ENCODE assay signal across 27 cellular contexts in the genomic region with DNA sequence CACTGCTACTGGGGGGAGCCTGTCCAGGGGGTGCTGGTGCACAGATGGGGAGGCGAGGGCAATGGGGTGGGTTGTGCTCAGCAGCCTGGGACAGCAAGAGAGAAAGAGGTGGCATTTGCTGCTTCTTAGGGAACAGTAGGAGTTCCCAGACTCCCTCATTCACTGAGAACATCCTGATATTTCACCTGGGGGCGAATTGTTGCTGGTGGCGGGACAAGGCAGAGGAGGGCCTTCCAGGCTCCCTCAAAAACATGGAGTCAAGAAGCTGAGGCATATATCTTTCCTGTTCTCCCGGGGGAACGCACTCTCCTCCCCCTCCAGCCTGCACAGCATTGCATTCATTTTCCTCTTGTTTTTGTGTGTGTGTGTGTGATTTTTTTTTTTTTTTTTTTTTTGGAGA.
"Had no signal": no experiment of that assay in that cellular context is flagged by ENCODE, and none has a peak within 500 bp of the region (broad histone marks: within the 10 kb centered on the region; RNA-seq: fewer than 3 reads in every experiment).

No MANE protein-coding gene starts in this region.

- H3K4me3 ChIP-seq: left lung, lower lobe of right lung, neural progenitor cell, ovary, right atrium auricular region, right lobe of liver, smooth muscle cell, tibial nerve, upper lobe of left lung had no signal

- H3K27ac Mint-ChIP-seq: mesothelial cell of epicardium; natural killer cell; nephron progenitor cell; neural progenitor cell; progenitor cell of endocrine pancreas; stimulated activated memory B cell treated with anti-CD40 and anti-IgM and Interleukin-4, amounts not matched to agents 10 μg/mL and 1 μg/mL and 100 μg/mL, for 72 hours had no signal

- H3K27me3 Mint-ChIP-seq: naive B cell; progenitor cell of endocrine pancreas; stimulated activated memory B cell treated with anti-CD40 and anti-IgM and Interleukin-4, amounts not matched to agents 10 μg/mL and 1 μg/mL and 100 μg/mL, for 72 hours; stimulated activated naive CD8-positive, alpha-beta T cell treated with anti-CD3 and anti-CD28 coated beads, Interleukin-15, amount 100 ng/mL, for 72 hours had no signal

- H3K9me3 ChIP-seq: left lung, lower lobe of right lung, ovary, right atrium auricular region, right lobe of liver, tibial nerve, upper lobe of left lung had no signal

- H3K27ac ChIP-seq: left lung, lower lobe of right lung, neural progenitor cell, ovary, right atrium auricular region, right lobe of liver, tibial nerve, upper lobe of left lung had no signal

- H3K36me3 Mint-ChIP-seq: mesothelial cell of epicardium; naive B cell; natural killer cell; neural progenitor cell; stimulated activated memory B cell treated with anti-CD40 and anti-IgM and Interleukin-4, amounts not matched to agents 10 μg/mL and 1 μg/mL and 100 μg/mL, for 72 hours had no signal

- H3K9me3 Mint-ChIP-seq: mesothelial cell of epicardium; naive B cell; natural killer cell; nephron progenitor cell; neural progenitor cell; stimulated activated memory B cell treated with anti-CD40 and anti-IgM and Interleukin-4, amounts not matched to agents 10 μg/mL and 1 μg/mL and 100 μg/mL, for 72 hours; stimulated activated naive CD8-positive, alpha-beta T cell treated with anti-CD3 and anti-CD28 coated beads, Interleukin-15, amount 100 ng/mL, for 72 hours had no signal

- H3K4me3 Mint-ChIP-seq: mesothelial cell of epicardium; naive B cell; nephron progenitor cell; neural progenitor cell; stimulated activated memory B cell treated with anti-CD40 and anti-IgM and Interleukin-4, amounts not matched to agents 10 μg/mL and 1 μg/mL and 100 μg/mL, for 72 hours; stimulated activated naive CD8-positive, alpha-beta T cell treated with anti-CD3 and anti-CD28 coated beads, Interleukin-15, amount 100 ng/mL, for 72 hours had no signal

- H2AFZ ChIP-seq: neural progenitor cell had no signal

- DNase-seq: hypothalamus; kidney glomerular epithelial cell; left colon; left lung; lower lobe of right lung; mammary epithelial cell; mesenchymal stem cell; naive B cell; natural killer cell; nephron progenitor cell; ovary; right lobe of liver; stimulated activated CD4-positive, alpha-beta T cell treated with anti-CD3 and anti-CD28 coated beads, Interleukin-1b, Interleukin-23, amount 100 ng/mL, for 48 hours; stimulated activated CD4-positive, alpha-beta T cell treated with anti-CD3 and anti-CD28 coated beads, Interleukin-2, amount 100 ng/mL, for 48 hours; stimulated activated CD4-positive, alpha-beta T cell treated with anti-CD3 and anti-CD28 coated beads, Interleukin-4, amount 100 ng/mL, for 4 hours; stimulated activated CD8-positive, alpha-beta memory T cell treated with anti-CD3 and anti-CD28 coated beads, Interleukin-4, amount 100 ng/mL, for 48 hours; stimulated activated naive CD4-positive, alpha-beta T cell treated with Interleukin-2 at 50 U/mL for 16 hours; stimulated activated naive CD8-positive, alpha-beta T cell treated with anti-CD3 and anti-CD28 coated beads, Interleukin-15, amount 100 ng/mL, for 72 hours; substantia nigra; upper lobe of left lung had no signal

- H3K9ac ChIP-seq: neural progenitor cell had no signal

- H3K4me1 Mint-ChIP-seq: mesothelial cell of epicardium, naive B cell, natural killer cell had no signal

- ATAC-seq: left colon; left lung; lower lobe of right lung; natural killer cell; right lobe of liver; stimulated activated memory B cell treated with anti-CD40 and anti-IgM and Interleukin-4, amounts not matched to agents 10 μg/mL and 1 μg/mL and 100 μg/mL, for 72 hours; stimulated activated naive CD8-positive, alpha-beta T cell treated with anti-CD3 and anti-CD28 coated beads, Interleukin-15, amount 100 ng/mL, for 72 hours had no signal

- H3K27me3 ChIP-seq: left lung, neural progenitor cell, ovary, right atrium auricular region, right lobe of liver, tibial nerve, upper lobe of left lung had no signal

- H3K4me2 ChIP-seq: neural progenitor cell, smooth muscle cell had no signal

- H3K4me1 ChIP-seq: left lung, right lobe of liver had no signal

- H3K36me3 ChIP-seq: left lung, lower lobe of right lung, neural progenitor cell, ovary, right atrium auricular region, right lobe of liver, tibial nerve, upper lobe of left lung had no signal
